In the genomic region with DNA sequence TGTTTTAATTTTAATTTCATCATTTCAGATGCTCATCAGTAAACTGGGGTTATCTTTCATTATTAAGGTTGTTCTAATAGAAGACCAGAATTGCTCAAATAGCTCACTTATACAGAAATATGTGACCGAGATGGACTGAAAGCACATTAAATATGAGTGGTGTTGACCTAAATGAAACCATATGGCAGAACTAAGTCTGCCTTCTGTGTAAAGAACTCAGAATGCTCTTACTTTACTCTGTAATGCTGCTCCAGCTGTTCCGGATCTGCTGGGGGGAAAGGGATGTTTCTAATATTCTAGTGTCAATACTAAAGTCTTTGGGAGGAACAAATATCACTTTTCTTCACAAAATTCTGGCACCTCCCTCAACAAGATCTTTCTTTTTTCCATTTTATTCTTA, we compare ENCODE assay signal across 14 cellular contexts.
"Had no signal": no experiment of that assay in that cellular context is flagged by ENCODE, and none has a peak within 500 bp of the region (broad histone marks: within the 10 kb centered on the region; RNA-seq: fewer than 3 reads in every experiment).

No MANE protein-coding gene starts in this region.

- H3K27me3 ChIP-seq: esophagus squamous epithelium, gastrocnemius medialis, spleen, upper lobe of right lung had no signal

- H3K27ac ChIP-seq: esophagus squamous epithelium, gastrocnemius medialis, heart right ventricle, spleen, upper lobe of right lung had no signal

- H3K9me3 ChIP-seq: esophagus squamous epithelium, gastrocnemius medialis, heart right ventricle, spleen, upper lobe of right lung had no signal

- H3K4me3 ChIP-seq: esophagus squamous epithelium, gastrocnemius medialis, heart right ventricle, spleen, upper lobe of right lung had no signal

- H3K4me1 ChIP-seq: esophagus squamous epithelium, gastrocnemius medialis, heart right ventricle, upper lobe of right lung had no signal

- H3K36me3 ChIP-seq: esophagus squamous epithelium, gastrocnemius medialis, heart right ventricle, spleen, upper lobe of right lung had no signal

- DNase-seq: activated CD4-positive, alpha-beta T cell treated with anti-CD3 and anti-CD28 coated beads, Interleukin-2, amount 50 U/mL, for 48 hours; amniotic stem cell; effector CD8-positive, alpha-beta T cell; esophagus squamous epithelium; gastrocnemius medialis; heart right ventricle; kidney glomerular epithelial cell; left ventricle myocardium superior; nephron progenitor cell; nucleus accumbens; spleen; stimulated activated naive CD4-positive, alpha-beta T cell; T-helper 17 cell; upper lobe of right lung had no signal

- ATAC-seq: gastrocnemius medialis, heart right ventricle, left ventricle myocardium superior, T-helper 17 cell, upper lobe of right lung had no signal
